Comparison of ENCODE assay signal across 27 cellular contexts in the genomic region with DNA sequence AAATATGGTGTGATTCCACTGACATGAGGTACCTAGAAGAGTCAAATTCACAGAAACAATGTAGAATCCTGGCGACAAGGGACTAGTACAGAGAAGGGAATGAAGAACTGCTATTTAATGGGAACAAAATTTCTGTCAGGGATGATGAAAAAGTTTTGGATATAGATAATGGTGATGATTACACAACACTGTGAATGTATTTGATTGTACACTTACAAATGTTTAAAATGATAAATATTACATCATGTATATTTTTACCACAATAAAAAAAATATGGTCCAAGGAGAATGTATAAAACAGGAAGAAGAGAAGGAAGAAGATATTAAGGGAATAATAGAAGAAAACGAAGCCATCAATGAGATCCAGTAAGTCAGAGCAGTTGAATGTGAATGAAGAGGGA.
"Had no signal": no experiment of that assay in that cellular context is flagged by ENCODE, and none has a peak within 500 bp of the region (broad histone marks: within the 10 kb centered on the region; RNA-seq: fewer than 3 reads in every experiment).

No MANE protein-coding gene starts in this region.

- FAIRE-seq: urothelium cell line had no signal

- H3K4me1 ChIP-seq: stomach, suprapubic skin, testis, thyroid gland, tibial artery, tibial nerve, transverse colon, upper lobe of left lung, upper lobe of right lung, uterus, vagina had no signal

- H3K4me3 ChIP-seq: stomach, suprapubic skin, testis, thoracic aorta, thyroid gland, tibial artery, tibial nerve, transverse colon, upper lobe of left lung, upper lobe of right lung, uterus, vagina had no signal

- H3K36me3 ChIP-seq: stomach, suprapubic skin, thoracic aorta, thyroid gland, tibial artery, tibial nerve, transverse colon, upper lobe of left lung, upper lobe of right lung, uterus, vagina had no signal

- H3K27ac ChIP-seq: stomach, suprapubic skin, testis, thoracic aorta, thyroid gland, tibial artery, tibial nerve, transverse colon, upper lobe of left lung, upper lobe of right lung, uterus, vagina had no signal

- DNase-seq: stimulated activated CD4-positive, alpha-beta T cell treated with anti-CD3 and anti-CD28 coated beads, Interleukin-2, amount 100 ng/mL, for 48 hours; stimulated activated CD4-positive, alpha-beta T cell treated with anti-CD3 and anti-CD28 coated beads, Interleukin-4, amount 100 ng/mL, for 1 hour; stimulated activated CD4-positive, alpha-beta T cell treated with anti-CD3 and anti-CD28 coated beads, Interleukin-4, amount 100 ng/mL, for 24 hours; stimulated activated CD4-positive, alpha-beta T cell treated with anti-CD3 and anti-CD28 coated beads, Interleukin-4, amount 100 ng/mL, for 4 hours; stimulated activated CD8-positive, alpha-beta memory T cell treated with anti-CD3 and anti-CD28 coated beads, Interleukin-4, amount 100 ng/mL, for 48 hours; stimulated activated naive B cell treated with anti-CD40 and anti-IgM and Interleukin-4, amounts not matched to agents 10 μg/mL and 1 μg/mL and 100 μg/mL, for 72 hours; stimulated activated naive CD4-positive, alpha-beta T cell; stimulated activated naive CD4-positive, alpha-beta T cell treated with Interleukin-2 at 50 U/mL for 16 hours; stimulated activated naive CD8-positive, alpha-beta T cell treated with anti-CD3 and anti-CD28 coated beads, Interleukin-15, amount 100 ng/mL, for 72 hours; stimulated activated naive CD8-positive, alpha-beta T cell treated with anti-CD3 and anti-CD28 coated beads, Interleukin-15, Interleukin-2, amounts not matched to agents 100 U/mL and 50 U/mL, for 24 hours; stomach; substantia nigra; testis; thyroid gland; tibial artery; transverse colon; trophoblast cell; upper lobe of left lung; upper lobe of right lung; uterus had no signal

- ATAC-seq: stimulated activated effector memory CD8-positive, alpha-beta T cell treated with anti-CD3 and anti-CD28 coated beads, Interleukin-12 subunit alpha, Interleukin-12 subunit beta, amount 100 ng/mL, for 72 hours; stimulated activated memory B cell treated with anti-CD40 and anti-IgM and Interleukin-4, amounts not matched to agents 10 μg/mL and 1 μg/mL and 100 μg/mL, for 72 hours; stimulated activated naive B cell treated with anti-CD40 and anti-IgM and Interleukin-4, amounts not matched to agents 10 μg/mL and 1 μg/mL and 100 μg/mL, for 72 hours; stimulated activated naive CD8-positive, alpha-beta T cell treated with anti-CD3 and anti-CD28 coated beads, Interleukin-15, amount 100 ng/mL, for 72 hours; stimulated activated naive CD8-positive, alpha-beta T cell treated with anti-CD3 and anti-CD28 coated beads, Interleukin-15, Interleukin-2, amounts not matched to agents 100 U/mL and 50 U/mL, for 24 hours; upper lobe of right lung had no signal

- H3K9me3 ChIP-seq: stomach, suprapubic skin, testis, thoracic aorta, thyroid gland, tibial artery, tibial nerve, transverse colon, upper lobe of left lung, upper lobe of right lung, uterus, vagina had no signal

- H3K27me3 ChIP-seq: suprapubic skin, testis, thyroid gland, tibial nerve, transverse colon, upper lobe of left lung, upper lobe of right lung, uterus, vagina had no signal
